In genomic region chr11:65862191-65862735, GRCh38 we compare ENCODE assay signal across 1 cellular context.
TF ChIP-seq lines count a peak whose summit lies in the region.

No MANE protein-coding gene starts in this region.

TF ChIP-seq in SK-N-SH treated with all-trans-retinoic acid at 6 μM for 48 hours, 23 proteins besides CTCF, POLR2A, EP300 and RAD21 (continued from another document):
- no peak for TF ChIP-seq POU6F1 (CRISPR knock-in tag; IDR thresholded peaks at IDR 0.05; ENCODE audit: borderline replicate concordance, low read depth)
- TF ChIP-seq, protein P1, sequence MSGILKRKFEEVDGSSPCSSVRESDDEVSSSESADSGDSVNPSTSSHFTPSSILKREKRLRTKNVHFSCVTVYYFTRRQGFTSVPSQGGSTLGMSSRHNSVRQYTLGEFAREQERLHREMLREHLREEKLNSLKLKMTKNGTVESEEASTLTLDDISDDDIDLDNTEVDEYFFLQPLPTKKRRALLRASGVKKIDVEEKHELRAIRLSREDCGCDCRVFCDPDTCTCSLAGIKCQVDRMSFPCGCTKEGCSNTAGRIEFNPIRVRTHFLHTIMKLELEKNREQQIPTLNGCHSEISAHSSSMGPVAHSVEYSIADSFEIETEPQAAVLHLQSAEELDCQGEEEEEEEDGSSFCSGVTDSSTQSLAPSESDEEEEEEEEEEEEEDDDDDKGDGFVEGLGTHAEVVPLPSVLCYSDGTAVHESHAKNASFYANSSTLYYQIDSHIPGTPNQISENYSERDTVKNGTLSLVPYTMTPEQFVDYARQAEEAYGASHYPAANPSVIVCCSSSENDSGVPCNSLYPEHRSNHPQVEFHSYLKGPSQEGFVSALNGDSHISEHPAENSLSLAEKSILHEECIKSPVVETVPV (CRISPR knock-in tag; IDR thresholded peaks at IDR 0.05), result no peak
- TF ChIP-seq ZFP30 (CRISPR knock-in tag; IDR thresholded peaks at IDR 0.05), result no peak
- TF ChIP-seq OSR1 (CRISPR knock-in tag; IDR thresholded peaks at IDR 0.05), result no peak
- TF ChIP-seq CSDC2 (CRISPR knock-in tag; IDR thresholded peaks at IDR 0.05), result no peak
- TF ChIP-seq ZFP3 (CRISPR knock-in tag; IDR thresholded peaks at IDR 0.05), result no peak
- TF ChIP-seq GLIS3 (CRISPR knock-in tag; IDR thresholded peaks at IDR 0.05), result no peak
- no peak for TF ChIP-seq ZNF565 (CRISPR knock-in tag; conservative IDR thresholded peaks at IDR 0.05; ENCODE audit: low read depth)
- TF ChIP-seq SNAI2 (CRISPR knock-in tag; IDR thresholded peaks at IDR 0.05), result no peak
- no peak for TF ChIP-seq ESRRG (CRISPR knock-in tag; IDR thresholded peaks at IDR 0.05)
- no peak for TF ChIP-seq TOX (CRISPR knock-in tag; IDR thresholded peaks at IDR 0.05; ENCODE audit: borderline replicate concordance)
- no peak for TF ChIP-seq ARNTL (CRISPR knock-in tag; IDR thresholded peaks at IDR 0.05; ENCODE audit: borderline replicate concordance, low read depth)
- no peak for TF ChIP-seq ZNF8 (CRISPR knock-in tag; IDR thresholded peaks at IDR 0.05)
- no peak for TF ChIP-seq TCF4 (CRISPR knock-in tag; IDR thresholded peaks at IDR 0.05; ENCODE audit: borderline replicate concordance)
- no peak for TF ChIP-seq RARB (CRISPR knock-in tag; IDR thresholded peaks at IDR 0.05)
